Comparison of ENCODE assay signal across 12 cellular contexts in genomic region chr20:56957737-56958553, GRCh38.
DNase-seq lines count a peak whose midpoint lies in the region; ATAC-seq and TF ChIP-seq lines count a peak whose summit lies in the region.
"Had no signal": no experiment of that assay in that cellular context is flagged by ENCODE, and none has a peak within 500 bp of the region (broad histone marks: within the 10 kb centered on the region; RNA-seq: fewer than 3 reads in every experiment).

No MANE protein-coding gene starts in this region.

- no peaks in the 10 kb centered on the region for H3K36me3 ChIP-seq in HEK293 (ENCODE audit: control insufficient read depth in 2 of 2, insufficient read depth in 1 of 2, low read length in 2 of 2)
- H3K36me3 ChIP-seq: heart left ventricle had no signal

- ATAC-seq in HG03139 (IDR thresholded peaks at IDR 0.05; ENCODE audit: unreplicated experiment) (no peak), HG03159 (IDR thresholded peaks at IDR 0.05; ENCODE audit: unreplicated experiment) (no peak), GM19463 (IDR thresholded peaks at IDR 0.05; ENCODE audit: unreplicated experiment) (no peak)
- ATAC-seq: heart left ventricle had no signal

- peaks cover 8% of the 10 kb centered on the region for H3K4me1 ChIP-seq in HEK293 (ENCODE audit: control insufficient read depth, insufficient read depth, low read length)
- H3K4me1 ChIP-seq: heart left ventricle, parathyroid adenoma had no signal

- no peak overlapping the region for H3K4me3 ChIP-seq in HEK293 (ENCODE audit: low read depth, low read length)
- H3K4me3 ChIP-seq: heart left ventricle had no signal

- POLR2A ChIA-PET in HEK293 (lab: Yijun Ruan, JAX): interaction anchor here (0.7 kb wide), 1 partner anchor 12 kb away, joined by 3 read pairs; no protein-coding TSS in a partner anchor

- DNase-seq in AG08395 (ENCODE audit: low spot score): peak; percentile 32
- DNase-seq in NCI-H748 treated with DMSO at 0.1 percent for 48 hours (lab: John Stamatoyannopoulos, UW): peak; percentile 3
- DNase-seq in fibroblast of the conjunctiva (ENCODE audit: low read depth): peak; percentile 13
- no peak for DNase-seq in cerebellar cortex (ENCODE audit: low spot score)
- DNase-seq: activated naive CD8-positive, alpha-beta T cell treated with anti-CD3 and anti-CD28 coated beads, Interleukin-2, amount 10 ng/mL, durations not matched to agents 7 days and 5 days; heart left ventricle; stimulated activated CD4-positive, alpha-beta T cell treated with anti-CD3 and anti-CD28 coated beads, Interleukin-4, amount 100 ng/mL, for 1 hour had no signal

- no peak for TF ChIP-seq CTCF in HEK293 (tag by site-specific recombination; IDR thresholded peaks at IDR 0.05)

- no peak overlapping the region for H3K27ac ChIP-seq in HEK293 (ENCODE audit: extremely low read depth, low read depth, low read length)
- H3K27ac ChIP-seq: heart left ventricle, parathyroid adenoma had no signal

- CTCF ChIA-PET in HEK293 (lab: Yijun Ruan, JAX): interaction anchor here (0.5 to 0.7 kb wide), 4 partner anchors 13 to 356 kb away, joined by 3 read pairs; no protein-coding TSS in a partner anchor

- H3K9me3 ChIP-seq in HEK293 (ENCODE audit: control insufficient read depth, insufficient read depth, low read depth, low read length): no peaks in the 10 kb centered on the region

TF ChIP-seq in HEK293, 187 proteins besides CTCF, POLR2A, EP300 and RAD21 (continues in another document):
- TF ChIP-seq ZSCAN16 (tag by site-specific recombination; IDR thresholded peaks at IDR 0.05) (no peak), ZNF155 (tag by site-specific recombination; IDR thresholded peaks at IDR 0.05) (no peak), ZEB2 (tag by site-specific recombination; IDR thresholded peaks at IDR 0.05) (peak; percentile 83), ZNF792 (tag by site-specific recombination; IDR thresholded peaks at IDR 0.05) (no peak), ZNF140 (tag by site-specific recombination; IDR thresholded peaks at IDR 0.05) (no peak), ZNF701 (tag by site-specific recombination; IDR thresholded peaks at IDR 0.05) (no peak), REST (tag by site-specific recombination; IDR thresholded peaks at IDR 0.05) (no peak), ZNF132 (tag by site-specific recombination; IDR thresholded peaks at IDR 0.05; ENCODE audit: borderline replicate concordance) (no peak), ZNF18 (tag by site-specific recombination; IDR thresholded peaks at IDR 0.05) (peak; percentile 78), ZNF544 (tag by site-specific recombination; IDR thresholded peaks at IDR 0.05) (no peak), ZNF704 (tag by site-specific recombination; IDR thresholded peaks at IDR 0.05) (no peak), ZNF76 (tag by site-specific recombination; IDR thresholded peaks at IDR 0.05; ENCODE audit: borderline replicate concordance, low read depth) (no peak), ZNF785 (tag by site-specific recombination; IDR thresholded peaks at IDR 0.05) (no peak), ZNF830 (tag by site-specific recombination; IDR thresholded peaks at IDR 0.05; ENCODE audit: low read depth) (no peak), ZNF292 (tag by site-specific recombination; IDR thresholded peaks at IDR 0.05; ENCODE audit: borderline replicate concordance, low read depth) (no peak), ZNF121 (tag by site-specific recombination; IDR thresholded peaks at IDR 0.05) (no peak), ZNF138 (tag by site-specific recombination; IDR thresholded peaks at IDR 0.05; ENCODE audit: borderline replicate concordance) (no peak), GFI1B (tag by site-specific recombination; IDR thresholded peaks at IDR 0.05) (no peak), ZNF157 (tag by site-specific recombination; IDR thresholded peaks at IDR 0.05) (no peak), ZNF302 (tag by site-specific recombination; IDR thresholded peaks at IDR 0.05; ENCODE audit: low read depth) (no peak), KLF17 (tag by site-specific recombination; IDR thresholded peaks at IDR 0.05) (peak; percentile 87), HIC1 (tag by site-specific recombination; IDR thresholded peaks at IDR 0.05) (no peak), GLIS1 (tag by site-specific recombination; IDR thresholded peaks at IDR 0.05) (no peak), ZBTB6 (tag by site-specific recombination; IDR thresholded peaks at IDR 0.05) (no peak)
